Comparison of ENCODE assay signal across 1 cellular context in genomic region chr1:150235436-150235851, GRCh38.
TF ChIP-seq lines count a peak whose summit lies in the region.

No MANE protein-coding gene starts in this region.

TF ChIP-seq in HepG2, 621 proteins besides CTCF, POLR2A, EP300 and RAD21:
- TF ChIP-seq PAX8 (CRISPR knock-in tag; IDR thresholded peaks at IDR 0.05; ENCODE audit: borderline replicate concordance) (no peak), FOXP4 (CRISPR knock-in tag; IDR thresholded peaks at IDR 0.05) (no peak), ZNF512B (CRISPR knock-in tag; IDR thresholded peaks at IDR 0.05; ENCODE audit: borderline replicate concordance) (0 out of 2 replicates have a peak, but pooled peaks have one; percentile 61), CEBPB (IDR thresholded peaks at IDR 0.05; ENCODE audit: borderline replicate concordance, low read depth, low read length) (no peak), ZNF256 (CRISPR knock-in tag; conservative IDR thresholded peaks at IDR 0.05) (no peak), SALL2 (CRISPR knock-in tag; IDR thresholded peaks at IDR 0.05) (no peak), ZNF781 (CRISPR knock-in tag; IDR thresholded peaks at IDR 0.05; ENCODE audit: borderline replicate concordance, not compliant biosample characterization) (peak; percentile 1), SIN3A (IDR thresholded peaks at IDR 0.05; ENCODE audit: borderline replicate concordance, low read depth, low read length) (peak; percentile 34; the same call in 1 of the 2 replicates), CCDC6 (CRISPR knock-in tag; IDR thresholded peaks at IDR 0.05) (peak; percentile 15; the same call in 1 of the 2 replicates), BHLHE40 (IDR thresholded peaks at IDR 0.05; ENCODE audit: low read length) (no peak), ZNF30 (CRISPR knock-in tag; IDR thresholded peaks at IDR 0.05) (no peak), ZNF704 (CRISPR knock-in tag; IDR thresholded peaks at IDR 0.05; ENCODE audit: borderline replicate concordance) (no peak), PPARG (CRISPR knock-in tag; conservative IDR thresholded peaks at IDR 0.05) (no peak), ZFP36L1 (CRISPR knock-in tag; IDR thresholded peaks at IDR 0.05) (no peak), TGIF2 (CRISPR knock-in tag; IDR thresholded peaks at IDR 0.05) (no peak), ZNF672 (CRISPR knock-in tag; IDR thresholded peaks at IDR 0.05) (peak; percentile 11; the same call in 1 of the 2 replicates), ZNF562 (CRISPR knock-in tag; IDR thresholded peaks at IDR 0.05; ENCODE audit: borderline replicate concordance) (no peak), RBM22 (optimal IDR thresholded peaks at IDR 0.05; ENCODE audit: low read length) (no peak), HCFC1 (IDR thresholded peaks at IDR 0.05; ENCODE audit: low read depth, low read length) (no peak), RBAK (CRISPR knock-in tag; IDR thresholded peaks at IDR 0.05) (no peak), CSRNP2 (CRISPR knock-in tag; conservative IDR thresholded peaks at IDR 0.05; ENCODE audit: low read depth) (no peak), GATA4 (IDR thresholded peaks at IDR 0.05; ENCODE audit: borderline replicate concordance, low read depth) (no peak), MIXL1 (CRISPR knock-in tag; IDR thresholded peaks at IDR 0.05) (no peak), SATB2 (CRISPR knock-in tag; IDR thresholded peaks at IDR 0.05) (no peak), ZNF414 (CRISPR knock-in tag; IDR thresholded peaks at IDR 0.05) (peak; percentile 2; the same call in 1 of the 2 replicates), ZNF33B (CRISPR knock-in tag; IDR thresholded peaks at IDR 0.05) (no peak), CENPBD1 (CRISPR knock-in tag; IDR thresholded peaks at IDR 0.05; ENCODE audit: borderline replicate concordance, low read depth) (no peak), ZNF619 (CRISPR knock-in tag; IDR thresholded peaks at IDR 0.05) (no peak), ZNF740 (CRISPR knock-in tag; IDR thresholded peaks at IDR 0.05) (no peak)
